ENCODE assay signal across 16 cellular contexts in the genomic region with DNA sequence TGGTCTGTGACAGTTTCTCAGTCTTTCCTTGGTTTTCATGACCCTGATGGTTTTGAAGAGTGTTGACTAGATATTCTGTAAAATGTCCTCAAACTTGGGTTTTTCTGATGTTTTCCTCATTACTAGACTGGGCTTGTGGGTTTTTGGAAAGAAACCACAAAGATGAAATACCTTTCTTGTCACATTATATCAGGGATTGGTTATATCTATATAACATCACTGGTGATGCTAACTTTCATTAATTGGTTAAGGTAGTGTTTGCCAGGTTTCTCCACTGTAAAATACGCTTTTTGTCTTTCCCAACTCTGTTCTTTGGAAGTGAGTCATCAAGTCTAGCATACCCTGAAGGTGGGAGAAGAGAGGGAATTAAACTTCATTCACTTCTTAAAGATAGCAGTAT. TPM values are rescaled to one million over a fixed set of nuclear protein-coding genes. Genes with fewer than 3 reads are reported as not detected.
"Had no signal": no experiment of that assay in that cellular context is flagged by ENCODE, and none has a peak within 500 bp of the region (broad histone marks: within the 10 kb centered on the region; RNA-seq: fewer than 3 reads in every experiment).

No MANE protein-coding gene starts in this region.

- H3K27me3 ChIP-seq: spleen, upper lobe of left lung had no signal

- DNase-seq: activated CD4-positive, alpha-beta memory T cell treated with anti-CD3 and anti-CD28 coated beads for 36 hours; activated CD4-positive, alpha-beta T cell treated with anti-CD3 and anti-CD28 coated beads for 36 hours; activated effector memory CD4-positive, alpha-beta T cell treated with Interleukin-2 at 50 U/mL for 16 hours; activated T-cell treated with anti-CD3 and anti-CD28 coated beads, Interleukin-2, amount 50 U/mL, for 4 hours; amniotic stem cell; foreskin melanocyte; midbrain; psoas muscle; spleen; stimulated activated naive CD8-positive, alpha-beta T cell treated with anti-CD3 and anti-CD28 coated beads, Interleukin-15, amount 100 ng/mL, for 72 hours; T-helper 2 cell; upper lobe of left lung had no signal

- H3K4me3 Mint-ChIP-seq: activated CD4-positive, alpha-beta memory T cell treated with anti-CD3 and anti-CD28 coated beads for 36 hours; activated CD4-positive, alpha-beta T cell treated with anti-CD3 and anti-CD28 coated beads for 36 hours; activated naive CD4-positive, alpha-beta T cell treated with anti-CD3 and anti-CD28 coated beads, Interleukin-2, amount 50 U/mL, for 24 hours; activated T-cell treated with anti-CD3 and anti-CD28 coated beads, Interleukin-2, amount 50 U/mL, for 4 hours; stimulated activated naive CD8-positive, alpha-beta T cell treated with anti-CD3 and anti-CD28 coated beads, Interleukin-15, amount 100 ng/mL, for 72 hours had no signal

- H3K9me3 ChIP-seq: psoas muscle, upper lobe of left lung had no signal

- H3K4me1 ChIP-seq: psoas muscle, upper lobe of left lung had no signal

- H3K36me3 Mint-ChIP-seq: activated CD4-positive, alpha-beta memory T cell treated with anti-CD3 and anti-CD28 coated beads for 36 hours had no signal

- H3K27ac Mint-ChIP-seq: activated CD4-positive, alpha-beta memory T cell treated with anti-CD3 and anti-CD28 coated beads for 36 hours; activated CD4-positive, alpha-beta T cell treated with anti-CD3 and anti-CD28 coated beads for 36 hours; activated naive CD4-positive, alpha-beta T cell treated with anti-CD3 and anti-CD28 coated beads, Interleukin-2, amount 50 U/mL, for 24 hours; stimulated activated naive CD8-positive, alpha-beta T cell treated with anti-CD3 and anti-CD28 coated beads, Interleukin-15, amount 100 ng/mL, for 72 hours had no signal

- H3K4me3 ChIP-seq: psoas muscle, spleen, upper lobe of left lung had no signal

- H3K27ac ChIP-seq: psoas muscle, spleen, upper lobe of left lung had no signal

- H3K36me3 ChIP-seq: spleen, upper lobe of left lung had no signal

- H3K27me3 Mint-ChIP-seq: activated naive CD4-positive, alpha-beta T cell treated with anti-CD3 and anti-CD28 coated beads, Interleukin-2, amount 50 U/mL, for 24 hours had no signal

RNA-seq across cellular contexts. Expression of a gene that starts 3.3 kb away (rescaled TPM):
- total RNA-seq: activated CD4-positive, alpha-beta T cell treated with anti-CD3 and anti-CD28 coated beads for 36 hours; activated T-cell treated with anti-CD3 and anti-CD28 coated beads, Interleukin-2, amount 50 U/mL, for 4 hours; sciatic nerve; temporal lobe had no signal
- polyA plus RNA-seq: neural cell had no signal
